In genomic region chr10:129717816-129718547, GRCh38 we compare ENCODE assay signal across 14 cellular contexts.
DNase-seq lines count a peak whose midpoint lies in the region; ATAC-seq and TF ChIP-seq lines count a peak whose summit lies in the region.
"Had no signal": no experiment of that assay in that cellular context is flagged by ENCODE, and none has a peak within 500 bp of the region (broad histone marks: within the 10 kb centered on the region; RNA-seq: fewer than 3 reads in every experiment).

No MANE protein-coding gene starts in this region.

- no peaks in the 10 kb centered on the region for H3K9me1 ChIP-seq in IMR-90 (ENCODE audit: insufficient read depth, low read length)

- POLR2A ChIA-PET in IMR-90 (lab: Charles Lee; ENCODE audit: unreplicated experiment) = interaction anchor here (0.6 kb wide), 1 partner anchor 297 kb away, joined by 3 read pairs; no protein-coding TSS in a partner anchor

- H3K27me3 ChIP-seq in IMR-90 (ENCODE audit: control insufficient read depth, insufficient read depth, low read length) (no peaks in the 10 kb centered on the region), sigmoid colon (no peaks in the 10 kb centered on the region)
- H3K27me3 ChIP-seq: BLaER1 treated with 17β-estradiol and CSF1 and Interleukin-3, amounts not matched to agents 10 nM and 100 nM had no signal

- CTCF ChIA-PET in IMR-90 (lab: Yijun Ruan, JAX) = no interaction called here

- H2BK5ac ChIP-seq in IMR-90 (ENCODE audit: low read depth, low read length, poor library complexity, severe bottlenecking) = no peak overlapping the region

- H4K20me1 ChIP-seq in IMR-90 (ENCODE audit: insufficient read depth, low read length) = no peaks in the 10 kb centered on the region
- H4K20me1 ChIP-seq: BLaER1 treated with 17β-estradiol and CSF1 and Interleukin-3, amounts not matched to agents 10 nM and 100 nM had no signal

- TF ChIP-seq EP300 in sigmoid colon (IDR thresholded peaks at IDR 0.05) = no peak

- H3K14ac ChIP-seq in IMR-90 (replicated peaks; ENCODE audit: low read depth, low read length) = no peak overlapping the region

- no peak overlapping the region for H3K4ac ChIP-seq in IMR-90 (ENCODE audit: low read depth, low read length)

- 83% methylated on average over 3 of the region's 14 CpGs; no CpG with 5 or more reads in 1 of the 2 experiments for WGBS in IMR-90 (ENCODE audit: extremely low coverage in 2 of 2, insufficient read length in 1 of 2), 2 experiments
- WGBS in sigmoid colon, 2 donors = 94% methylated on average over 14 of the region's 14 CpGs

- H3K4me3 ChIP-seq in IMR-90 (ENCODE audit: insufficient read depth, low read depth, low read length) (no peak overlapping the region), coronary artery (no peak overlapping the region), sigmoid colon (no peak overlapping the region)
- H3K4me3 ChIP-seq: BLaER1 treated with 17β-estradiol and CSF1 and Interleukin-3, amounts not matched to agents 10 nM and 100 nM; GM12878 had no signal

- H3K9me3 ChIP-seq in IMR-90 (ENCODE audit: control insufficient read depth, insufficient read depth, low read length) = peaks cover 4% of the 10 kb centered on the region; the same call in 1 of the 2 replicates
- H3K9me3 ChIP-seq in sigmoid colon = no peaks in the 10 kb centered on the region

- TF ChIP-seq POLR2A in IMR-90 (IDR thresholded peaks at IDR 0.05; ENCODE audit: low read depth, low read length) = no peak
- TF ChIP-seq POLR2A in sigmoid colon (IDR thresholded peaks at IDR 0.05) = no peak

- no peak overlapping the region for H3K23ac ChIP-seq in IMR-90 (ENCODE audit: low read depth, low read length)

- H3K27ac ChIP-seq in IMR-90 (ENCODE audit: insufficient read depth, low read length) = no peak overlapping the region
- H3K27ac ChIP-seq in coronary artery = no peak overlapping the region
- no peak overlapping the region for H3K27ac ChIP-seq in sigmoid colon
- H3K27ac ChIP-seq: BLaER1 treated with 17β-estradiol and CSF1 and Interleukin-3, amounts not matched to agents 10 nM and 100 nM had no signal

- no peak overlapping the region for H2BK15ac ChIP-seq in IMR-90 (ENCODE audit: low read depth, low read length)

- H3K4me1 ChIP-seq in IMR-90 (ENCODE audit: control insufficient read depth, insufficient read depth, low read length) (no peaks in the 10 kb centered on the region), sigmoid colon (no peaks in the 10 kb centered on the region)
- H3K4me1 ChIP-seq: BLaER1 treated with 17β-estradiol and CSF1 and Interleukin-3, amounts not matched to agents 10 nM and 100 nM had no signal

- no peak overlapping the region for H3K9ac ChIP-seq in IMR-90 (ENCODE audit: low read depth, low read length)
- H3K9ac ChIP-seq: BLaER1 treated with 17β-estradiol and CSF1 and Interleukin-3, amounts not matched to agents 10 nM and 100 nM had no signal

- intact Hi-C loops in IMR-90 (cut with micrococcal nuclease) (no loop called here), sigmoid colon (cut with DNase I) (no loop called here)

- H2AFZ ChIP-seq in IMR-90 (replicated peaks; ENCODE audit: low read length, poor library complexity) = no peak overlapping the region

- BruUV-seq in IMR-90 (replicated peaks; lab: Mats Ljungman, UMichigan) = no TSS peak

- no peak overlapping the region for H4K8ac ChIP-seq in IMR-90 (ENCODE audit: low read depth in 2 of 2, low read length in 2 of 2)

- no peak overlapping the region for H4K91ac ChIP-seq in IMR-90 (ENCODE audit: insufficient read depth, low read depth, low read length)

- in situ Hi-C loops in IMR-90 (cut with MboI; ENCODE audit: low sequenced_read_pairs) = no loop called here

- no peak overlapping the region for H2AK5ac ChIP-seq in IMR-90 (ENCODE audit: low read depth, low read length)

- H3K18ac ChIP-seq in IMR-90 (ENCODE audit: low read depth, low read length) = no peak overlapping the region

- H3K4me2 ChIP-seq in IMR-90 (ENCODE audit: low read depth, low read length) = no peak overlapping the region
- H3K4me2 ChIP-seq: BLaER1 treated with 17β-estradiol and CSF1 and Interleukin-3, amounts not matched to agents 10 nM and 100 nM had no signal

- peak overlapping the region; percentile 52 for H2AK9ac ChIP-seq in IMR-90 (replicated peaks; ENCODE audit: low read depth, low read length, poor library complexity)

- DNase-seq in IMR-90 (no peak), coronary artery (ENCODE audit: low spot score) (peak; percentile 61), myocyte (ENCODE audit: low read depth) (peak; percentile 49), sigmoid colon (peak; percentile 46)
- no peak for DNase-seq in NK-92 treated with Interleukin-12 subunit alpha and Interleukin-12 subunit beta, amount 100 ng/mL, for 24 hours (lab: John Stamatoyannopoulos, UW)
- DNase-seq: Calu3, DND-41, EL, HCEC 1CT had no signal

- no peak for TF ChIP-seq CTCF in IMR-90 (conservative IDR thresholded peaks at IDR 0.05; ENCODE audit: low read depth, low read length)
- TF ChIP-seq CTCF in coronary artery (IDR thresholded peaks at IDR 0.05) = no peak
- TF ChIP-seq CTCF in sigmoid colon (IDR thresholded peaks at IDR 0.05) = no peak

- dilution Hi-C loops in IMR-90 (cut with HindIII; ENCODE audit: low sequenced_read_pairs, unreplicated experiment) = no loop called here

- no peaks in the 10 kb centered on the region for H3K79me1 ChIP-seq in IMR-90 (ENCODE audit: low read depth in 1 of 2, low read length in 2 of 2)

- ATAC-seq in IMR-90 (ENCODE audit: low read depth) (no peak), HG03460 (IDR thresholded peaks at IDR 0.05; ENCODE audit: unreplicated experiment) (no peak), GM21619 (IDR thresholded peaks at IDR 0.05; ENCODE audit: unreplicated experiment) (no peak)
- ATAC-seq: CD8-positive, alpha-beta T cell; GM12878 had no signal

- no peak overlapping the region for H2BK20ac ChIP-seq in IMR-90 (ENCODE audit: low read depth, low read length)

- no peak overlapping the region for H3K56ac ChIP-seq in IMR-90 (ENCODE audit: extremely low read depth, insufficient read depth, low read length)

- no peak for TF ChIP-seq RAD21 in IMR-90 (IDR thresholded peaks at IDR 0.05; ENCODE audit: low read length)

- H3K36me3 ChIP-seq in IMR-90 (ENCODE audit: control insufficient read depth, insufficient read depth, low read length) = no peaks in the 10 kb centered on the region
- no peaks in the 10 kb centered on the region for H3K36me3 ChIP-seq in sigmoid colon

- no peak overlapping the region for H4K5ac ChIP-seq in IMR-90 (ENCODE audit: low read depth, low read length)

- H2BK120ac ChIP-seq in IMR-90 (ENCODE audit: low read depth, low read length) = no peak overlapping the region

TF ChIP-seq in IMR-90, 13 proteins besides CTCF, POLR2A, EP300 and RAD21:
- TF ChIP-seq FOS (IDR thresholded peaks at IDR 0.05; ENCODE audit: low read depth, low read length) (no peak), MAZ (IDR thresholded peaks at IDR 0.05; ENCODE audit: borderline replicate concordance, low read depth, low read length) (no peak), RCOR1 (IDR thresholded peaks at IDR 0.05; ENCODE audit: insufficient replicate concordance, low read length) (no peak)

Comparison
In these comparisons a context has a peak if more than half of its experiments do, and no peak if none do; other contexts are left out.
1. DNase-seq: peak in coronary artery (single experiment), myocyte (single experiment) and sigmoid colon (single experiment); none in IMR-90 (single experiment) and NK-92 treated with Interleukin-12 subunit alpha and Interleukin-12 subunit beta, amount 100 ng/mL, for 24 hours (single experiment).